In genomic region chr21:45114072-45114471, GRCh38 we compare ENCODE assay signal across 1 cellular context.
TF ChIP-seq lines count a peak whose summit lies in the region.

No MANE protein-coding gene starts in this region.

TF ChIP-seq in endothelial cell of umbilical vein, 7 proteins besides CTCF, POLR2A, EP300 and RAD21:
- TF ChIP-seq FOS (IDR thresholded peaks at IDR 0.05; ENCODE audit: borderline replicate concordance, insufficient read depth, low read length): no peak
- TF ChIP-seq EZH2 (IDR thresholded peaks at IDR 0.05; ENCODE audit: borderline replicate concordance, low read depth, low read length, severe bottlenecking): no peak
- no peak for TF ChIP-seq POLR2AphosphoS5 (IDR thresholded peaks at IDR 0.05; ENCODE audit: insufficient read depth, low read depth, low read length)
- no peak for TF ChIP-seq MYC (IDR thresholded peaks at IDR 0.05; ENCODE audit: low read depth, low read length)
- no peak for TF ChIP-seq JUN (IDR thresholded peaks at IDR 0.05; ENCODE audit: borderline replicate concordance, insufficient read depth, insufficient read length, low read depth)
- TF ChIP-seq, protein P1, sequence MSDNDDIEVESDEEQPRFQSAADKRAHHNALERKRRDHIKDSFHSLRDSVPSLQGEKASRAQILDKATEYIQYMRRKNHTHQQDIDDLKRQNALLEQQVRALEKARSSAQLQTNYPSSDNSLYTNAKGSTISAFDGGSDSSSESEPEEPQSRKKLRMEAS (IDR thresholded peaks at IDR 0.05; ENCODE audit: insufficient read depth, insufficient read length): no peak
- TF ChIP-seq GATA2 (IDR thresholded peaks at IDR 0.05; ENCODE audit: insufficient read depth, insufficient read length, low read depth, low read length): no peak
